In the genomic region with DNA sequence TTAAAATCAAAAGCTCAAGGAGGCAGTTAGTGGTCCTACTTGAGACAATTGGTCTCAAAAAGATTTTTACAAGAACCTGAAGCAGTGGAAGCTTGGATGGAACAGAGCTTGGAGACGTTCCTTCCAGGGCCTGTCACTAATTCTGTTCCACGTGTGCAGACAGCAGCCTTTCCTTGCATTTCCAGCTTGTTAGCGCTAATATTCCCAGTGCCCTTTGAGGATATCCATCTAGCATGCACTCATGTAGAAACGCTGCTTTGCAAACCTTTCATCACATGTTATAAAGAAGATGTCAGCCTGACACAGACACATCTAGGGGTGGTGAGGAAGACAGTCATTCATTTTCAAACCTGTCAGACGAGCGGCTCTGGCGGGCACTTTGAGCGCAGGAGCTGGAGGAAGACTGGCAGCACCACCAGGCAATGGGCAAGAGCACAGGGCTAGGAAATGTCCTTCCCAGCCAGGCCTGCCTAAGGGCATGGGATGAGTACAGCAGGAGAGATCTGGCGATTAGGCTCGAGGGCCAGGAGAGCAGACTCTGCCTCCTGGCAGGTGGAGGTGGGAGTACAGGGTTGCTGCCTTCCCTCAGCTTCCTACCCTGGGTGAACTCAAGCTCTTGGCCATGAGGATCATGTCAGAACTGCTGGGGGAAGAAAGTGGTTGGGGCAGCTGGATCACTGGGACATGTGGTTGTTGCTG, we compare ENCODE assay signal across 27 cellular contexts. TPM values are rescaled to one million over a fixed set of nuclear protein-coding genes. Genes with fewer than 3 reads are reported as not detected.
DNase-seq lines count a peak whose midpoint lies in the region; ATAC-seq, FAIRE-seq and TF ChIP-seq lines count a peak whose summit lies in the region.
"Had no signal": no experiment of that assay in that cellular context is flagged by ENCODE, and none has a peak within 500 bp of the region (broad histone marks: within the 10 kb centered on the region; RNA-seq: fewer than 3 reads in every experiment).

No MANE protein-coding gene starts in this region.

- H3K27me3 ChIP-seq in left ventricle myocardium inferior (ENCODE audit: low read depth): peaks cover 13% of the 10 kb centered on the region
- H3K27me3 ChIP-seq in H1 (replicated peaks in 1 of 4; ENCODE audit: control insufficient read depth in 3 of 4, extremely low read depth in 1 of 4, insufficient read depth in 3 of 4, low read length in 3 of 4): no peaks in the 10 kb centered on the region

- TF ChIP-seq POLR2A in H1 (IDR thresholded peaks at IDR 0.05; ENCODE audit: control extremely low read depth in 1 of 2, low read depth in 2 of 2, low read length in 2 of 2): no peak

- H3K56ac ChIP-seq in H1 (replicated peaks; ENCODE audit: insufficient read length, low read depth, low read length): no peak overlapping the region

- intact Hi-C loops in left ventricle myocardium inferior (cut with micrococcal nuclease) (loop anchor here (10.0 kb wide), 1 partner anchor 52 kb away; a partner anchor contains a TSS), Right ventricle myocardium inferior (cut with DNase I) (no loop called here)

- POLR2A ChIA-PET in H1 (lab: Charles Lee; ENCODE audit: partially characterized antibody): no interaction called here
- POLR2A ChIA-PET in naive thymus-derived CD8-positive, alpha-beta T cell (lab: Charles Lee): no interaction called here

- H3K9me3 Mint-ChIP-seq in naive thymus-derived CD8-positive, alpha-beta T cell: no peaks in the 10 kb centered on the region
- H3K9me3 Mint-ChIP-seq: activated naive CD8-positive, alpha-beta T cell treated with anti-CD3 and anti-CD28 coated beads for 36 hours had no signal

- no peak overlapping the region for H3K18ac ChIP-seq in H1 (ENCODE audit: extremely low read depth, low read length)

- H3K4me2 ChIP-seq in H1 (ENCODE audit: insufficient read depth in 1 of 2, low read depth in 2 of 2, low read length in 2 of 2): no peak overlapping the region

- ATAC-seq in Right ventricle myocardium inferior: no peak
- ATAC-seq in naive thymus-derived CD8-positive, alpha-beta T cell: no peak
- ATAC-seq: activated CD8-positive, alpha-beta memory T cell treated with anti-CD3 and anti-CD28 coated beads, Interleukin-2, amount 10 ng/mL, durations not matched to agents 7 days and 5 days had no signal

- H2BK15ac ChIP-seq in H1 (ENCODE audit: low read length): no peak overlapping the region

- no peak overlapping the region for H2AK5ac ChIP-seq in H1 (ENCODE audit: low read depth, low read length)

- no peak overlapping the region for H4K91ac ChIP-seq in H1 (replicated peaks; ENCODE audit: insufficient read length, low read length)

- H4K8ac ChIP-seq in H1 (ENCODE audit: extremely low read depth, insufficient read depth, low read length): no peak overlapping the region

- peaks cover 18% of the 10 kb centered on the region for H3K36me3 ChIP-seq in left ventricle myocardium inferior
- H3K36me3 ChIP-seq in H1 (ENCODE audit: control insufficient read depth in 2 of 4, insufficient read depth in 4 of 4, low read length in 3 of 4): no peaks in the 10 kb centered on the region

- no peak overlapping the region for H3K4me3 Mint-ChIP-seq in naive thymus-derived CD8-positive, alpha-beta T cell
- H3K4me3 Mint-ChIP-seq: activated CD8-positive, alpha-beta memory T cell treated with anti-CD3 and anti-CD28 coated beads, Interleukin-2, amount 10 ng/mL, durations not matched to agents 7 days and 5 days; activated naive CD8-positive, alpha-beta T cell treated with anti-CD3 and anti-CD28 coated beads for 36 hours had no signal

- TF ChIP-seq CTCF in left ventricle myocardium inferior (IDR thresholded peaks at IDR 0.05; ENCODE audit: borderline replicate concordance) (no peak), H1 (IDR thresholded peaks at IDR 0.05; ENCODE audit: control extremely low read depth in 1 of 3, insufficient read depth in 1 of 3, low read depth in 1 of 3, low read length in 3 of 3) (peak in 2 of 3 experiments; percentile 23 to 25; a peak in 2 of 4 replicates)

- no peak overlapping the region for H3K4ac ChIP-seq in H1 (replicated peaks; ENCODE audit: insufficient read length, low read depth, low read length)

- no peak for TF ChIP-seq EP300 in H1 (IDR thresholded peaks at IDR 0.05; ENCODE audit: borderline replicate concordance in 1 of 2, low read depth in 2 of 2, low read length in 2 of 2)

- 0 out of 2 replicates have a peak overlapping the region, but pooled peaks have one; percentile 13 for H2BK5ac ChIP-seq in H1 (ENCODE audit: low read depth, low read length)

- no peak overlapping the region for H3K4me3 ChIP-seq in left ventricle myocardium inferior
- no peak overlapping the region for H3K4me3 ChIP-seq in H1 (ENCODE audit: extremely low read depth in 1 of 4, insufficient read depth in 2 of 4, low read depth in 3 of 4, low read length in 4 of 4)
- H3K4me3 ChIP-seq: dorsolateral prefrontal cortex had no signal

- H2AFZ ChIP-seq in H1 (ENCODE audit: low read length): no peak overlapping the region; the same call in 1 of the 2 replicates

- H4K20me1 ChIP-seq in H1 (replicated peaks in 1 of 2; ENCODE audit: control insufficient read depth in 1 of 2, insufficient read depth in 2 of 2, low read length in 2 of 2): no peaks in the 10 kb centered on the region

- WGBS in H1 (ENCODE audit: extremely low coverage in 1 of 2, insufficient coverage in 1 of 2, insufficient read length in 1 of 2, insufficient replicate concordance in 2 of 2, low coverage in 1 of 2, low lambda C conversion rate in 2 of 2, missing lambda C conversion rate in 1 of 2), 2 experiments: 88% methylated on average over 10 of the region's 10 CpGs; no CpG with 5 or more reads in 1 of the 2 experiments

- no peaks in the 10 kb centered on the region for H3K23me2 ChIP-seq in H1 (ENCODE audit: low read depth, low read length)

- no peak overlapping the region for H3K23ac ChIP-seq in H1 (ENCODE audit: insufficient read length)

- H3K9ac ChIP-seq in H1 (replicated peaks in 1 of 4; ENCODE audit: extremely low read depth in 1 of 4, low read depth in 3 of 4, low read length in 3 of 4): no peak overlapping the region

- CTCF ChIA-PET in H1 (lab: Charles Lee; ENCODE audit: partially characterized antibody): interaction anchor here (0.7 to 18.6 kb wide), 11 partner anchors 10 to 308 kb away, joined by 3 to 370 read pairs (median 4); a partner anchor contains a TSS

- H3K9me3 ChIP-seq in left ventricle myocardium inferior (replicated peaks) (no peaks in the 10 kb centered on the region), H1 (ENCODE audit: insufficient read depth in 2 of 2, low read depth in 1 of 2, low read length in 1 of 2) (no peaks in the 10 kb centered on the region)

- no peak overlapping the region for H2BK20ac ChIP-seq in H1 (ENCODE audit: low read length)

- H3K27me3 Mint-ChIP-seq in naive thymus-derived CD8-positive, alpha-beta T cell: peaks cover 5 to 16% (median 12%) of the 10 kb centered on the region in 5 donors

- H3K4me1 ChIP-seq in left ventricle myocardium inferior: peaks cover 41% of the 10 kb centered on the region
- peaks cover 0 to 4% (median 0%) of the 10 kb centered on the region in 4 experiments; a peak in 3 of 7 replicates for H3K4me1 ChIP-seq in H1 (replicated peaks in 1 of 4; ENCODE audit: control insufficient read depth in 3 of 4, insufficient read depth in 4 of 4, low read length in 3 of 4)

- H3K79me1 ChIP-seq in H1 (ENCODE audit: low read depth, low read length): no peaks in the 10 kb centered on the region

- peak overlapping the region; percentile 55; the same call in 1 of the 2 replicates for H2BK12ac ChIP-seq in H1 (ENCODE audit: low read depth, low read length)

- no peak overlapping the region for H2BK120ac ChIP-seq in H1 (replicated peaks; ENCODE audit: low read depth, low read length)

- H3K36me3 Mint-ChIP-seq in naive thymus-derived CD8-positive, alpha-beta T cell: no peaks in the 10 kb centered on the region
- H3K36me3 Mint-ChIP-seq: activated CD8-positive, alpha-beta memory T cell treated with anti-CD3 and anti-CD28 coated beads, Interleukin-2, amount 10 ng/mL, durations not matched to agents 7 days and 5 days; activated naive CD8-positive, alpha-beta T cell treated with anti-CD3 and anti-CD28 coated beads for 36 hours had no signal

- no peak overlapping the region for H3K14ac ChIP-seq in H1 (ENCODE audit: insufficient read length)

- H3K4me1 Mint-ChIP-seq in naive thymus-derived CD8-positive, alpha-beta T cell: no peaks in the 10 kb centered on the region
- H3K4me1 Mint-ChIP-seq: activated CD8-positive, alpha-beta memory T cell treated with anti-CD3 and anti-CD28 coated beads, Interleukin-2, amount 10 ng/mL, durations not matched to agents 7 days and 5 days; activated naive CD8-positive, alpha-beta T cell treated with anti-CD3 and anti-CD28 coated beads for 36 hours had no signal

- H4K5ac ChIP-seq in H1 (ENCODE audit: insufficient read length, low read depth, low read length): no peak overlapping the region

- H3K27ac ChIP-seq in left ventricle myocardium inferior (replicated peaks) (peak overlapping the region; percentile 11), H1 (ENCODE audit: low read depth, low read length) (no peak overlapping the region)
- H3K27ac ChIP-seq: dorsolateral prefrontal cortex had no signal

- no peaks in the 10 kb centered on the region for H3K79me2 ChIP-seq in H1 (ENCODE audit: control insufficient read depth in 1 of 2, insufficient read depth in 2 of 2, low read length in 2 of 2)

- DNase-seq in left ventricle myocardium inferior (no peak), Right ventricle myocardium inferior (ENCODE audit: missing footprints) (no peak), H1 (ENCODE audit: low read depth in 1 of 2, low spot score in 2 of 2) (no peak), myocyte (ENCODE audit: low read depth) (peak; percentile 25), NCI-H2171 treated with DMSO at 0.1 percent for 48 hours (lab: John Stamatoyannopoulos, UW) (no peak)
- no peak for DNase-seq in stimulated activated naive CD4-positive, alpha-beta T cell treated with Interleukin-2 at 50 U/mL for 16 hours (lab: John Stamatoyannopoulos, UW)
- DNase-seq in naive thymus-derived CD8-positive, alpha-beta T cell: no peak
- DNase-seq in stimulated activated CD4-positive, alpha-beta T cell treated with anti-CD3 and anti-CD28 coated beads, Interleukin-12 subunit alpha, Interleukin-12 subunit beta, amount 100 ng/mL, for 4 hours: no peak
- DNase-seq: ACHN; activated CD4-positive, alpha-beta T cell treated with anti-CD3 and anti-CD28 coated beads for 48 hours; activated CD8-positive, alpha-beta memory T cell treated with anti-CD3 and anti-CD28 coated beads, Interleukin-2, amount 10 ng/mL, durations not matched to agents 7 days and 5 days; activated naive CD8-positive, alpha-beta T cell treated with anti-CD3 and anti-CD28 coated beads for 36 hours; C1 segment of cervical spinal cord; dorsolateral prefrontal cortex; hypothalamus; MM.1S; NCI-H1436; SHP77 treated with DMSO at 0.1 percent for 48 hours; T-helper 1 cell had no signal

- TF ChIP-seq RAD21 in H1 (IDR thresholded peaks at IDR 0.05 in 1 of 2, conservative IDR thresholded peaks at IDR 0.05 in 1 of 2; ENCODE audit: low read depth in 2 of 2, low read length in 2 of 2): peak; percentile 23 to 28; a peak in 2 of 4 replicates

- FAIRE-seq in H1 (lab: Jason Lieb, UNC): no peak
- FAIRE-seq: astrocyte, D721Med, GM19239 had no signal

- H3K27ac Mint-ChIP-seq in naive thymus-derived CD8-positive, alpha-beta T cell: no peak overlapping the region
- H3K27ac Mint-ChIP-seq: activated CD8-positive, alpha-beta memory T cell treated with anti-CD3 and anti-CD28 coated beads, Interleukin-2, amount 10 ng/mL, durations not matched to agents 7 days and 5 days; activated naive CD8-positive, alpha-beta T cell treated with anti-CD3 and anti-CD28 coated beads for 36 hours had no signal

RNA-seq across cellular contexts. Expression of a gene that starts 55.5 kb away (rescaled TPM):
- total RNA-seq in left ventricle myocardium inferior (1,110 TPM), Right ventricle myocardium inferior (912 TPM), myocyte (247 and 330 TPM in 2 replicates)
- not detected in 2 replicates for total RNA-seq in H1 (2021; fragmentation: NEBNext Ultra II Directional; extraction: Animal tissue kit (Norgen Biotek cat#: 25700))
- not detected in 2 replicates for polyA plus RNA-seq in H1 (2011; rRNA removed)
- polyA plus RNA-seq in H1 (2011; cell fraction: cytosol; rRNA removed): not detected
- polyA plus RNA-seq in H1 (2011; cell fraction: nucleus; rRNA removed): not detected
- polyA plus RNA-seq in H1 (2012, experiment 1 of 2): not detected in 4 replicates
- polyA plus RNA-seq in H1 (2012, experiment 2 of 2): not detected
- polyA plus RNA-seq in H1 (2013, experiment 1 of 2): not detected
- polyA plus RNA-seq in H1 (2013, experiment 2 of 2): not detected
- not detected in 2 replicates for polyA minus RNA-seq in H1 (2011; rRNA and poly(A)+ RNA removed)
- polyA minus RNA-seq in H1 (2011; cell fraction: cytosol; rRNA and poly(A)+ RNA removed): not detected
- not detected for polyA minus RNA-seq in H1 (2011; cell fraction: nucleus; rRNA and poly(A)+ RNA removed)
- 142 TPM for polyA plus RNA-seq in myocyte (2012)
- total RNA-seq in naive thymus-derived CD8-positive, alpha-beta T cell: not detected
- polyA plus RNA-seq in naive thymus-derived CD8-positive, alpha-beta T cell: not detected
- total RNA-seq: activated CD8-positive, alpha-beta memory T cell treated with anti-CD3 and anti-CD28 coated beads, Interleukin-2, amount 10 ng/mL, durations not matched to agents 7 days and 5 days; activated naive CD8-positive, alpha-beta T cell treated with anti-CD3 and anti-CD28 coated beads for 36 hours; epithelial cell of proximal tubule; fibroblast of villous mesenchyme; kidney epithelial cell; mammary epithelial cell; osteoblast had no signal
- polyA plus RNA-seq: mammary epithelial cell had no signal

Comparison
In these comparisons a context has a peak if more than half of its experiments do, and no peak if none do; other contexts are left out.
1. RNA of a gene that starts 55.5 kb away (total RNA-seq): 1,110 TPM in left ventricle myocardium inferior (single experiment), 912 TPM in Right ventricle myocardium inferior (single experiment) and 247 to 330 TPM in myocyte; not detected in H1 and not detected in naive thymus-derived CD8-positive, alpha-beta T cell; every median in the first group is over 100 times any median in the second.